In genomic region chr18:49368876-49369440, GRCh38 we compare ENCODE assay signal across 12 cellular contexts.
DNase-seq lines count a peak whose midpoint lies in the region; ATAC-seq and TF ChIP-seq lines count a peak whose summit lies in the region.
"Had no signal": no experiment of that assay in that cellular context is flagged by ENCODE, and none has a peak within 500 bp of the region (broad histone marks: within the 10 kb centered on the region; RNA-seq: fewer than 3 reads in every experiment).

No MANE protein-coding gene starts in this region.

- no peak overlapping the region for H3K27ac ChIP-seq in osteoblast (ENCODE audit: low read depth, low read length)

- no peaks in the 10 kb centered on the region for H3K79me2 ChIP-seq in osteoblast (ENCODE audit: insufficient read depth, low read length)

- no peaks in the 10 kb centered on the region for H3K27me3 ChIP-seq in osteoblast (ENCODE audit: insufficient read depth, low read length)

- no peaks in the 10 kb centered on the region for H3K36me3 Mint-ChIP-seq in Calu3 (ENCODE audit: insufficient read depth, unreplicated experiment)

- peaks cover 14% of the 10 kb centered on the region for H3K4me1 Mint-ChIP-seq in Calu3 (ENCODE audit: low read depth, unreplicated experiment)

- no peak overlapping the region for H2AFZ ChIP-seq in osteoblast (ENCODE audit: low read length)

- intact Hi-C loops in Calu3 (cut with micrococcal nuclease; ENCODE audit: unreplicated experiment), result no loop called here

- H3K36me3 ChIP-seq in osteoblast (ENCODE audit: insufficient read depth, low read length), result no peaks in the 10 kb centered on the region

- H3K4me3 ChIP-seq in epithelial cell of proximal tubule (ENCODE audit: low read depth, low read length) (peak overlapping the region; percentile 34), osteoblast (ENCODE audit: insufficient read depth, low read length) (no peak overlapping the region)

- no peak for TF ChIP-seq CTCF in Calu3 (IDR thresholded peaks at IDR 0.05; ENCODE audit: unreplicated experiment)
- TF ChIP-seq CTCF in epithelial cell of proximal tubule (conservative IDR thresholded peaks at IDR 0.05; ENCODE audit: low read depth, low read length), result no peak
- no peak for TF ChIP-seq CTCF in osteoblast (IDR thresholded peaks at IDR 0.05; ENCODE audit: extremely low read depth, low read depth, low read length)
- TF ChIP-seq CTCF in GM10266 (IDR thresholded peaks at IDR 0.05; ENCODE audit: control insufficient read depth, insufficient read depth, low read depth, missing control alignments), result no peak

- H3K9me3 Mint-ChIP-seq in Calu3 (ENCODE audit: low read depth, unreplicated experiment), result no peaks in the 10 kb centered on the region

- no peaks in the 10 kb centered on the region for H3K27me3 Mint-ChIP-seq in Calu3 (ENCODE audit: unreplicated experiment)

- peak overlapping the region; percentile 39 for H3K27ac Mint-ChIP-seq in Calu3 (ENCODE audit: unreplicated experiment)

- H3K4me2 ChIP-seq in osteoblast (ENCODE audit: insufficient read depth, low read length), result peak overlapping the region; percentile 17

- no peaks in the 10 kb centered on the region for H3K9me3 ChIP-seq in osteoblast (ENCODE audit: low read depth, low read length)

- CTCF ChIA-PET in Calu3 (lab: Charles Lee), result no interaction called here

- H4K20me1 ChIP-seq in osteoblast (ENCODE audit: insufficient read depth, low read length), result peaks cover 3% of the 10 kb centered on the region

- H3K4me1 ChIP-seq in osteoblast (ENCODE audit: insufficient read depth, low read length), result no peaks in the 10 kb centered on the region

- no TSS peak for BruUV-seq in Calu3 (replicated peaks; lab: Mats Ljungman, UMichigan)

- DNase-seq in Calu3 (peak; percentile 9), NCI-H2171 treated with DMSO at 0.1 percent for 48 hours (lab: John Stamatoyannopoulos, UW) (peak; percentile 52), epithelial cell of proximal tubule (ENCODE audit: low read depth) (peak; percentile 22), osteoblast (ENCODE audit: insufficient read length, low spot score, missing footprints) (no peak), COLO829 (ENCODE audit: low spot score) (no peak), GM10266 (ENCODE audit: extremely low spot score) (no peak)
- DNase-seq in activated T-cell treated with anti-CD3 and anti-CD28 coated beads, Interleukin-2, amount 50 U/mL, for 48 hours, result no peak
- DNase-seq: activated CD8-positive, alpha-beta memory T cell treated with anti-CD3 and anti-CD28 coated beads, Interleukin-2, amount 50 U/mL, for 48 hours; GF-D8; NCI-H187 treated with DMSO at 0.1 percent for 48 hours had no signal

- peak overlapping the region; percentile 59 for H3K4me3 Mint-ChIP-seq in Calu3 (ENCODE audit: low read depth, unreplicated experiment)

- no peak for ATAC-seq in HG03097 (IDR thresholded peaks at IDR 0.05; ENCODE audit: low FRiP score, unreplicated experiment)
- ATAC-seq: Panc1 had no signal

Comparison
In these comparisons a context has a peak if more than half of its experiments do, and no peak if none do; other contexts are left out.
1. DNase-seq: peak in Calu3 (single experiment), NCI-H2171 treated with DMSO at 0.1 percent for 48 hours (single experiment) and epithelial cell of proximal tubule (single experiment); none in osteoblast (single experiment), activated T-cell treated with anti-CD3 and anti-CD28 coated beads, Interleukin-2, amount 50 U/mL, for 48 hours (0 of 2), COLO829 (single experiment) and GM10266 (single experiment).